In the genomic region with DNA sequence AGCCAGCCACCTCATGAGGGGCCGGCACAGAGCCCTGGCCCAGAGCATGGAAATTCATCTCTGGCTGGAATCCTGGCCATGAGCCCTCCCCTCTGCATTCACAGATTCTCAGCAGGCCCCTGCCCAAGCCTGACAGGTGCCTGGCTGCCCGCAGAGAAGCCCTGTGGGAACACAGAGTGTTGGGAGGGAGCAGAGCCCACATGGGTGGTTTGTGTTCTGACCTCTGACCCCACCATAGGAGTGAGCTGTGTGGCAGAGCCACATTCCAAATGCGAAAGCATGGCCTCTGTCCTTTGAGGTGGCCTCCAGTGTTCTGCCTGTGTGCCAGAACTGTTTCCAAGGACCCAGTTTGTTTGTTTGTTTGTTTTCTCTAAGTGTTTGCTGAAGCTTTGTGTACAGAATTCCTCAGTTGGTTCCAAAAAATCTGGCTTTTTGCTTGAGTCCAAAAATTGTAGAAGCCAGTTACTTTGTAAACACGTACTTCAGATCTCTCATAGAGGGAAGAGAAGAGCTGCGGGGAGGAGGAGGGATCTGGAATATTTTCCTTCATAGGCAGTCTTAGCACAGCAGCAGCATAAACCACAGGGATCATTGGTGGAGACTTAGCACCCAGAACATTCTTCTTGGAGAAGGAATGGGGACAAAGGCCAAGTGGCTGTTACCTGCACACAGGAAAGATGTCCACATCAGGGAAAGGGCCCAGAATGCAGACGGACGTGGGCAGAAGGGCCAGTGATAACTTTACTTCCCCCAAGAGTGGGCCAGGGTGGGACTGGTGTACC, we compare ENCODE assay signal across 31 cellular contexts. TPM values are rescaled to one million over a fixed set of nuclear protein-coding genes. Genes with fewer than 3 reads are reported as not detected.
A peak's percentile ranks its signal among the peaks of the same experiment; 100 is the strongest.
DNase-seq lines count a peak whose midpoint lies in the region; ATAC-seq, FAIRE-seq and TF ChIP-seq lines count a peak whose summit lies in the region.
"Had no signal": no experiment of that assay in that cellular context is flagged by ENCODE, and none has a peak within 500 bp of the region (broad histone marks: within the 10 kb centered on the region; RNA-seq: fewer than 3 reads in every experiment).

No MANE protein-coding gene starts in this region.

- TF ChIP-seq EP300 in stomach (IDR thresholded peaks at IDR 0.05), result no peak

- no peaks in the 10 kb centered on the region for H3K27me3 Mint-ChIP-seq in Caco-2 (ENCODE audit: insufficient read depth, unreplicated experiment)
- no peaks in the 10 kb centered on the region for H3K27me3 Mint-ChIP-seq in WTC11 (ENCODE audit: low read depth)
- H3K27me3 Mint-ChIP-seq in neural progenitor cell (ENCODE audit: insufficient read depth, low read depth), result peaks cover 6% of the 10 kb centered on the region
- H3K27me3 Mint-ChIP-seq: activated naive CD8-positive, alpha-beta T cell had no signal

- no peaks in the 10 kb centered on the region for H3K36me3 Mint-ChIP-seq in Caco-2 (ENCODE audit: insufficient read depth, unreplicated experiment)
- no peaks in the 10 kb centered on the region for H3K36me3 Mint-ChIP-seq in WTC11
- H3K36me3 Mint-ChIP-seq in neural progenitor cell, result no peaks in the 10 kb centered on the region
- H3K36me3 Mint-ChIP-seq: activated naive CD8-positive, alpha-beta T cell; naive B cell had no signal

- H3K9me3 Mint-ChIP-seq in Caco-2 (ENCODE audit: unreplicated experiment), result no peaks in the 10 kb centered on the region
- no peaks in the 10 kb centered on the region for H3K9me3 Mint-ChIP-seq in WTC11
- no peaks in the 10 kb centered on the region for H3K9me3 Mint-ChIP-seq in neural progenitor cell
- H3K9me3 Mint-ChIP-seq: central memory CD8-positive, alpha-beta T cell; naive B cell had no signal

- peak overlapping the region; percentile 20 for H3K27ac Mint-ChIP-seq in Caco-2 (ENCODE audit: unreplicated experiment)
- H3K27ac Mint-ChIP-seq in WTC11, result no peak overlapping the region
- peak overlapping the region; percentile 13 for H3K27ac Mint-ChIP-seq in neural progenitor cell
- H3K27ac Mint-ChIP-seq: activated naive CD8-positive, alpha-beta T cell had no signal

- H2AFZ ChIP-seq in neural progenitor cell (replicated peaks), result no peak overlapping the region

- no peaks in the 10 kb centered on the region for H3K27me3 ChIP-seq in Caco-2 (replicated peaks; ENCODE audit: control insufficient read depth, insufficient read depth, low read length)
- no peaks in the 10 kb centered on the region for H3K27me3 ChIP-seq in neural progenitor cell
- no peaks in the 10 kb centered on the region for H3K27me3 ChIP-seq in stomach
- H3K27me3 ChIP-seq: gastrocnemius medialis, SJSA1, suprapubic skin had no signal

- H3K4me1 ChIP-seq in Caco-2 (peaks cover 11% of the 10 kb centered on the region), neural progenitor cell (peaks cover 8% of the 10 kb centered on the region), stomach (peaks cover 0 to 15% (median 4%) of the 10 kb centered on the region in 4 donors)
- H3K4me1 ChIP-seq: HAP-1, SJSA1, suprapubic skin had no signal

- no peak for TF ChIP-seq POLR2A in stomach (IDR thresholded peaks at IDR 0.05)

- CTCF ChIA-PET in Caco-2 (lab: Charles Lee), result no interaction called here
- CTCF ChIA-PET in WTC11 (lab: Charles Lee), result interaction anchor here (1.1 kb wide), 1 partner anchor 352 kb away, joined by 3 read pairs; no protein-coding TSS in a partner anchor

- H3K4me3 Mint-ChIP-seq in Caco-2 (ENCODE audit: unreplicated experiment) (no peak overlapping the region), WTC11 (no peak overlapping the region), neural progenitor cell (no peak overlapping the region)
- H3K4me3 Mint-ChIP-seq: activated naive CD8-positive, alpha-beta T cell; central memory CD8-positive, alpha-beta T cell; naive B cell had no signal

- no peak for FAIRE-seq in D721Med (lab: Jason Lieb, UNC)
- FAIRE-seq: astrocyte, K562, RCC 7860 had no signal

- H3K9me3 ChIP-seq in Caco-2 (no peaks in the 10 kb centered on the region), neural progenitor cell (ENCODE audit: low read depth) (no peaks in the 10 kb centered on the region), stomach (no peaks in the 10 kb centered on the region)
- H3K9me3 ChIP-seq: gastrocnemius medialis, HAP-1, SJSA1, suprapubic skin had no signal

- H4K20me1 ChIP-seq in neural progenitor cell (ENCODE audit: low read depth), result no peaks in the 10 kb centered on the region

- TF ChIP-seq CTCF in Caco-2 (IDR thresholded peaks at IDR 0.05; ENCODE audit: insufficient read depth in 1 of 2, low read depth in 1 of 2, low read length in 1 of 2, severe bottlenecking in 1 of 2, unreplicated experiment in 1 of 2) (no peak), WTC11 (IDR thresholded peaks at IDR 0.05) (no peak), neural progenitor cell (IDR thresholded peaks at IDR 0.05) (no peak), stomach (IDR thresholded peaks at IDR 0.05) (no peak), D721Med (IDR thresholded peaks at IDR 0.05; ENCODE audit: insufficient read depth, missing control alignments) (no peak)

- H3K4me1 Mint-ChIP-seq in Caco-2 (ENCODE audit: low read depth, unreplicated experiment) (peaks cover 7% of the 10 kb centered on the region), WTC11 (no peaks in the 10 kb centered on the region), neural progenitor cell (peaks cover 20% of the 10 kb centered on the region)
- H3K4me1 Mint-ChIP-seq: central memory CD8-positive, alpha-beta T cell; naive B cell had no signal

- H3K4me3 ChIP-seq in Caco-2 (ENCODE audit: low read depth, low read length) (no peak overlapping the region), neural progenitor cell (no peak overlapping the region), stomach (no peak overlapping the region)
- H3K4me3 ChIP-seq: gastrocnemius medialis, HAP-1, K562, SJSA1, suprapubic skin had no signal

- no peak overlapping the region for H3K9ac ChIP-seq in neural progenitor cell

- H3K36me3 ChIP-seq in Caco-2 (ENCODE audit: control insufficient read depth, insufficient read depth, low read length), result no peaks in the 10 kb centered on the region
- no peaks in the 10 kb centered on the region for H3K36me3 ChIP-seq in neural progenitor cell
- no peaks in the 10 kb centered on the region for H3K36me3 ChIP-seq in stomach
- H3K36me3 ChIP-seq: gastrocnemius medialis, HAP-1, SJSA1, suprapubic skin had no signal

- H3K27ac ChIP-seq in neural progenitor cell, result no peak overlapping the region
- no peak overlapping the region for H3K27ac ChIP-seq in stomach
- H3K27ac ChIP-seq: SJSA1, suprapubic skin had no signal

- ATAC-seq in WTC11, result no peak
- no peak for ATAC-seq in HG03097 (IDR thresholded peaks at IDR 0.05; ENCODE audit: low FRiP score, unreplicated experiment)
- no peak for ATAC-seq in HG02884 (IDR thresholded peaks at IDR 0.05; ENCODE audit: unreplicated experiment)
- ATAC-seq: gastrocnemius medialis, K562, left cardiac atrium had no signal

- intact Hi-C loops in Caco-2 (cut with micrococcal nuclease; ENCODE audit: unreplicated experiment), result no loop called here
- intact Hi-C loops in stomach (cut with DNase I; ENCODE audit: low total_unique reads), result no loop called here

- DNase-seq in Caco-2, result no peak
- no peak for DNase-seq in WTC11 (ENCODE audit: low spot score)
- DNase-seq in neural progenitor cell (ENCODE audit: low spot score), result peak; percentile 48
- DNase-seq in stomach, result peak; percentile 11
- DNase-seq in GM03348 (ENCODE audit: low spot score), result no peak
- no peak for DNase-seq in D721Med (ENCODE audit: insufficient read length, low spot score)
- DNase-seq: activated CD4-positive, alpha-beta T cell treated with anti-CD3 and anti-CD28 coated beads, Interleukin-2, amount 50 U/mL, for 4 hours; activated CD4-positive, CD25-positive, alpha-beta regulatory T cell; dermis blood vessel endothelial cell; DMS53; gastrocnemius medialis; GDM1; left cardiac atrium; mesenchymal stem cell; naive B cell; NCI-H1105 treated with DMSO at 0.1 percent for 48 hours; NCI-H2081; NCI-H226; stimulated activated CD4-positive, alpha-beta T cell treated with anti-CD3 and anti-CD28 coated beads, Interleukin-4, amount 100 ng/mL, for 1 hour; T-helper 1 cell had no signal

- POLR2A ChIA-PET in Caco-2 (lab: Charles Lee), result no interaction called here
- POLR2A ChIA-PET in WTC11 (lab: Charles Lee), result no interaction called here

- no peaks in the 10 kb centered on the region for H3K79me2 ChIP-seq in neural progenitor cell (ENCODE audit: low read depth)

- H3F3A ChIP-seq in neural progenitor cell (ENCODE audit: low read depth), result no peaks in the 10 kb centered on the region

- WGBS in stomach, 5 donors, result 72 to 86% (median 77%) methylated on average over 6 to 7 of the region's 7 CpGs

- no TSS peak for BruUV-seq in Caco-2 (replicated peaks; lab: Mats Ljungman, UMichigan)

- H3K4me2 ChIP-seq in neural progenitor cell, result peak overlapping the region; percentile 11

TF ChIP-seq in WTC11, 78 proteins besides CTCF, POLR2A, EP300 and RAD21:
- no peak for TF ChIP-seq PRRX2 (CRISPR knock-in tag; IDR thresholded peaks at IDR 0.05)
- TF ChIP-seq, protein P1, sequence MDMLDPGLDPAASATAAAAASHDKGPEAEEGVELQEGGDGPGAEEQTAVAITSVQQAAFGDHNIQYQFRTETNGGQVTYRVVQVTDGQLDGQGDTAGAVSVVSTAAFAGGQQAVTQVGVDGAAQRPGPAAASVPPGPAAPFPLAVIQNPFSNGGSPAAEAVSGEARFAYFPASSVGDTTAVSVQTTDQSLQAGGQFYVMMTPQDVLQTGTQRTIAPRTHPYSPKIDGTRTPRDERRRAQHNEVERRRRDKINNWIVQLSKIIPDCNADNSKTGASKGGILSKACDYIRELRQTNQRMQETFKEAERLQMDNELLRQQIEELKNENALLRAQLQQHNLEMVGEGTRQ (CRISPR knock-in tag; IDR thresholded peaks at IDR 0.05), result no peak
- TF ChIP-seq ZNF423 (CRISPR knock-in tag; IDR thresholded peaks at IDR 0.05), result peak; percentile 68

RNA-seq across cellular contexts. Expression of a gene that starts 36.0 kb away (rescaled TPM):
- total RNA-seq in Caco-2 (2022) (1.2 and 2.0 TPM in 2 replicates), WTC11 (2021) (1.8 to 2.6 TPM (median 1.9 TPM) in 3 replicates), neural progenitor cell (ENCODE audit: low replicate concordance) (0.40 and 0.43 TPM in 2 replicates), stomach (under 1 TPM in 2 of 5 donors, not detected in 3; 0.29 to 0.92 TPM)
- polyA plus RNA-seq in stomach, result under 1 TPM in 2 of 3 donors, not detected in 1; 0.37 to 0.80 TPM
- total RNA-seq: gastrocnemius medialis, HT1080, K562, left cardiac atrium, SJSA1 had no signal

RNA-seq across cellular contexts. Expression of a gene that starts 43.3 kb away (rescaled TPM):
- total RNA-seq in Caco-2 (2022) (2.0 and 3.4 TPM in 2 replicates), WTC11 (2021) (6.0 to 6.8 TPM (median 6.3 TPM) in 3 replicates), neural progenitor cell (ENCODE audit: low replicate concordance) (9.0 and 13.5 TPM in 2 replicates), stomach (1 to 10 TPM in 3 of 5 donors, under 1 TPM in 1, not detected in 1; 0.45 to 3.1 (median 2.1) TPM)
- polyA plus RNA-seq in stomach, result 1 to 10 TPM; 1.7 to 3.8 (median 2.2) TPM

RNA-seq across cellular contexts. Expression of a gene that starts 43.6 kb away (rescaled TPM):
- 71.9 and 76.0 TPM in 2 replicates for total RNA-seq in Caco-2 (2022)
- 23.5 to 25.1 TPM (median 24.6 TPM) in 3 replicates for total RNA-seq in WTC11 (2021)
- total RNA-seq in neural progenitor cell (ENCODE audit: low replicate concordance), result 19.6 and 38.5 TPM in 2 replicates
- 100 to 1,000 TPM in 1 of 5 donors, 10 to 100 TPM in 4; 38.5 to 120 (median 69.2) TPM for total RNA-seq in stomach
- 1 to 10 TPM; 2.2 to 3.7 (median 3.2) TPM for polyA plus RNA-seq in stomach

Comparison
In these comparisons a context has a peak if more than half of its experiments do, and no peak if none do; other contexts are left out.
1. DNase-seq: peak in neural progenitor cell (single experiment) and stomach (single experiment); none in Caco-2 (0 of 2), WTC11 (single experiment), GM03348 (single experiment) and D721Med (single experiment).